In the genomic region with DNA sequence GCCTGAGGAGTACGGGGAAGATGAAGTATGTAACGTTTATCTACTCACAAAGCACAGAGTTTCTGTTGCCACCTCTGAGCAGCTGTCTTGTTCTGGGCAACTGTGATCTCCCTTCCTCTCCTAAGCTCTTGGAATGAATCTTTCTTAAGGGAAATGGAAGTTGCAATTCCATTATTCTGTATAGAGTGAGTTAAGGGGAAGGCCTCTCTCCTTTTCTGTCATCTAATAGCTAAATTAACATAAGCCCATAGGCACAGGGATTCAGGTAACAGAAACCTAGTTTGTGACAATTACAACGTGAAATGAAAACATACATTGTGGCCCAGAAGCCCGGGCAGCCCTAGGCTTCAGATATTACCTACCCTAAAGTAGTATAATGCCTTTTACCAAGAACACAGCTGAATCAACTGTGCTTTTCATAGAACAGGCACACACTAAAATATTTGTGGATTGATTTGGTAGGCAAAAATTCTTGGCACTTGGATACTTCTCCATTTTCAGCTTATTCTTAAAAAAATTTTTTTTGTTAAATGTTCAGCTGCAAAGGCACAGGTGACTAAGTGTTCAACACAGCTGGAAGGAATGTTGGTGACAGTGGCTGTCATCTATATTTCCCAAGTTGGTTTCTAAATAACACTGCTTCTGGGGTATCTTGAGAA, we compare ENCODE assay signal across 11 cellular contexts. TPM values are rescaled to one million over a fixed set of nuclear protein-coding genes. Genes with fewer than 3 reads are reported as not detected.
DNase-seq lines count a peak whose midpoint lies in the region; ATAC-seq and TF ChIP-seq lines count a peak whose summit lies in the region.
"Had no signal": no experiment of that assay in that cellular context is flagged by ENCODE, and none has a peak within 500 bp of the region (broad histone marks: within the 10 kb centered on the region; RNA-seq: fewer than 3 reads in every experiment).

No MANE protein-coding gene starts in this region.

- H3K27ac ChIP-seq in suprapubic skin = peak overlapping the region; percentile 61

- WGBS in suprapubic skin = 58% methylated on average over 4 of the region's 4 CpGs

- peaks cover 81% of the 10 kb centered on the region for H3K4me1 Mint-ChIP-seq in T-helper 2 cell treated with Interferon-gamma antibody and Interleukin-4, amounts not matched to agents 5 μg/mL and 100 μg/mL, for 36 hours (ENCODE audit: low read depth)
- H3K4me1 Mint-ChIP-seq in WTC11 = peaks cover 28% of the 10 kb centered on the region
- peaks cover 87 to 94% of the 10 kb centered on the region in 2 donors for H3K4me1 Mint-ChIP-seq in immature natural killer cell

- DNase-seq in T-helper 2 cell treated with Interferon-gamma antibody and Interleukin-4, amounts not matched to agents 5 μg/mL and 100 μg/mL, for 36 hours (ENCODE audit: low spot score) = no peak
- DNase-seq in T-helper 2 cell = no peak
- DNase-seq in WTC11 (ENCODE audit: low spot score) = no peak
- DNase-seq in immature natural killer cell = no peak
- DNase-seq in suprapubic skin (ENCODE audit: low spot score in 2 of 2) = no peak
- DNase-seq in NCI-H82 treated with DMSO at 0.1 percent for 48 hours (lab: John Stamatoyannopoulos, UW; ENCODE audit: unreplicated experiment) = no peak
- no peak for DNase-seq in OCI-M1 (lab: John Stamatoyannopoulos, UW)
- DNase-seq: 8988T, GF-D8, SHP77 treated with DMSO at 0.1 percent for 48 hours had no signal

- H3K27me3 ChIP-seq in suprapubic skin = no peaks in the 10 kb centered on the region

- H3K9me3 ChIP-seq in suprapubic skin = no peaks in the 10 kb centered on the region

- no peak for ATAC-seq in WTC11
- ATAC-seq in HG02642 (IDR thresholded peaks at IDR 0.05; ENCODE audit: poor library complexity, unreplicated experiment) = no peak

- H3K27ac Mint-ChIP-seq in T-helper 2 cell treated with Interferon-gamma antibody and Interleukin-4, amounts not matched to agents 5 μg/mL and 100 μg/mL, for 36 hours = peak overlapping the region; percentile 81
- 0 out of 2 replicates have a peak overlapping the region, but pooled peaks have one; percentile 55 for H3K27ac Mint-ChIP-seq in WTC11
- H3K27ac Mint-ChIP-seq in immature natural killer cell = peak overlapping the region; percentile 96 to 100 (median 99)

- CTCF ChIA-PET in WTC11 (lab: Charles Lee) = interaction anchor here (1.1 kb wide), 1 partner anchor 51 kb away, joined by 3 read pairs; a partner anchor contains a TSS

- no peaks in the 10 kb centered on the region for H3K36me3 ChIP-seq in suprapubic skin

- H3K4me3 ChIP-seq in suprapubic skin = no peak overlapping the region

- no peak for TF ChIP-seq EP300 in suprapubic skin (IDR thresholded peaks at IDR 0.05)

- H3K36me3 Mint-ChIP-seq in T-helper 2 cell treated with Interferon-gamma antibody and Interleukin-4, amounts not matched to agents 5 μg/mL and 100 μg/mL, for 36 hours (ENCODE audit: low read depth) = peaks cover 4% of the 10 kb centered on the region
- H3K36me3 Mint-ChIP-seq in WTC11 (no peaks in the 10 kb centered on the region), immature natural killer cell (peaks cover 0 to 5% (median 2%) of the 10 kb centered on the region in 3 donors)

- TF ChIP-seq CTCF in WTC11 (IDR thresholded peaks at IDR 0.05) = no peak
- TF ChIP-seq CTCF in suprapubic skin (IDR thresholded peaks at IDR 0.05) = no peak

- POLR2A ChIA-PET in WTC11 (lab: Charles Lee) = no interaction called here

- no peaks in the 10 kb centered on the region for H3K9me3 Mint-ChIP-seq in T-helper 2 cell treated with Interferon-gamma antibody and Interleukin-4, amounts not matched to agents 5 μg/mL and 100 μg/mL, for 36 hours
- H3K9me3 Mint-ChIP-seq in WTC11 (no peaks in the 10 kb centered on the region), immature natural killer cell (no peaks in the 10 kb centered on the region)

- TF ChIP-seq POLR2A in suprapubic skin (IDR thresholded peaks at IDR 0.05) = no peak

- no peaks in the 10 kb centered on the region for H3K27me3 Mint-ChIP-seq in T-helper 2 cell treated with Interferon-gamma antibody and Interleukin-4, amounts not matched to agents 5 μg/mL and 100 μg/mL, for 36 hours (ENCODE audit: low read depth)
- H3K27me3 Mint-ChIP-seq in WTC11 (ENCODE audit: low read depth) (no peaks in the 10 kb centered on the region), immature natural killer cell (ENCODE audit: low read depth in 3 of 3) (peaks cover 20 to 24% (median 21%) of the 10 kb centered on the region in 3 donors)

- H3K4me3 Mint-ChIP-seq in T-helper 2 cell treated with Interferon-gamma antibody and Interleukin-4, amounts not matched to agents 5 μg/mL and 100 μg/mL, for 36 hours = peak overlapping the region; percentile 97
- H3K4me3 Mint-ChIP-seq in WTC11 (no peak overlapping the region), immature natural killer cell (peak overlapping the region; percentile 96 to 100 (median 98))

- H3K4me1 ChIP-seq in suprapubic skin = peaks cover 75% of the 10 kb centered on the region

TF ChIP-seq in WTC11, 78 proteins besides CTCF, POLR2A, EP300 and RAD21:
- no peak for TF ChIP-seq ZNF317 (CRISPR knock-in tag; IDR thresholded peaks at IDR 0.05; ENCODE audit: borderline replicate concordance, low read depth)
- TF ChIP-seq JUN (CRISPR knock-in tag; IDR thresholded peaks at IDR 0.05) = no peak
- no peak for TF ChIP-seq NFE2L1 (CRISPR knock-in tag; IDR thresholded peaks at IDR 0.05)
- TF ChIP-seq FOXJ3 (CRISPR knock-in tag; IDR thresholded peaks at IDR 0.05; ENCODE audit: borderline replicate concordance) = no peak
- TF ChIP-seq ZNF232 (CRISPR knock-in tag; IDR thresholded peaks at IDR 0.05) = no peak
- TF ChIP-seq ETV6 (CRISPR knock-in tag; IDR thresholded peaks at IDR 0.05) = no peak
- TF ChIP-seq, protein P1, sequence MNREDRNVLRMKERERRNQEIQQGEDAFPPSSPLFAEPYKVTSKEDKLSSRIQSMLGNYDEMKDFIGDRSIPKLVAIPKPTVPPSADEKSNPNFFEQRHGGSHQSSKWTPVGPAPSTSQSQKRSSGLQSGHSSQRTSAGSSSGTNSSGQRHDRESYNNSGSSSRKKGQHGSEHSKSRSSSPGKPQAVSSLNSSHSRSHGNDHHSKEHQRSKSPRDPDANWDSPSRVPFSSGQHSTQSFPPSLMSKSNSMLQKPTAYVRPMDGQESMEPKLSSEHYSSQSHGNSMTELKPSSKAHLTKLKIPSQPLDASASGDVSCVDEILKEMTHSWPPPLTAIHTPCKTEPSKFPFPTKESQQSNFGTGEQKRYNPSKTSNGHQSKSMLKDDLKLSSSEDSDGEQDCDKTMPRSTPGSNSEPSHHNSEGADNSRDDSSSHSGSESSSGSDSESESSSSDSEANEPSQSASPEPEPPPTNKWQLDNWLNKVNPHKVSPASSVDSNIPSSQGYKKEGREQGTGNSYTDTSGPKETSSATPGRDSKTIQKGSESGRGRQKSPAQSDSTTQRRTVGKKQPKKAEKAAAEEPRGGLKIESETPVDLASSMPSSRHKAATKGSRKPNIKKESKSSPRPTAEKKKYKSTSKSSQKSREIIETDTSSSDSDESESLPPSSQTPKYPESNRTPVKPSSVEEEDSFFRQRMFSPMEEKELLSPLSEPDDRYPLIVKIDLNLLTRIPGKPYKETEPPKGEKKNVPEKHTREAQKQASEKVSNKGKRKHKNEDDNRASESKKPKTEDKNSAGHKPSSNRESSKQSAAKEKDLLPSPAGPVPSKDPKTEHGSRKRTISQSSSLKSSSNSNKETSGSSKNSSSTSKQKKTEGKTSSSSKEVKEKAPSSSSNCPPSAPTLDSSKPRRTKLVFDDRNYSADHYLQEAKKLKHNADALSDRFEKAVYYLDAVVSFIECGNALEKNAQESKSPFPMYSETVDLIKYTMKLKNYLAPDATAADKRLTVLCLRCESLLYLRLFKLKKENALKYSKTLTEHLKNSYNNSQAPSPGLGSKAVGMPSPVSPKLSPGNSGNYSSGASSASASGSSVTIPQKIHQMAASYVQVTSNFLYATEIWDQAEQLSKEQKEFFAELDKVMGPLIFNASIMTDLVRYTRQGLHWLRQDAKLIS (CRISPR knock-in tag; IDR thresholded peaks at IDR 0.05; ENCODE audit: borderline replicate concordance) = no peak
- TF ChIP-seq, protein P2, sequence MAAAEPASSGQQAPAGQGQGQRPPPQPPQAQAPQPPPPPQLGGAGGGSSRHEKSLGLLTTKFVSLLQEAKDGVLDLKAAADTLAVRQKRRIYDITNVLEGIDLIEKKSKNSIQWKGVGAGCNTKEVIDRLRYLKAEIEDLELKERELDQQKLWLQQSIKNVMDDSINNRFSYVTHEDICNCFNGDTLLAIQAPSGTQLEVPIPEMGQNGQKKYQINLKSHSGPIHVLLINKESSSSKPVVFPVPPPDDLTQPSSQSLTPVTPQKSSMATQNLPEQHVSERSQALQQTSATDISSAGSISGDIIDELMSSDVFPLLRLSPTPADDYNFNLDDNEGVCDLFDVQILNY (CRISPR knock-in tag; IDR thresholded peaks at IDR 0.05) = no peak
- no peak for TF ChIP-seq SMAD4 (CRISPR knock-in tag; IDR thresholded peaks at IDR 0.05)
- TF ChIP-seq GTF2I (CRISPR knock-in tag; conservative IDR thresholded peaks at IDR 0.05) = no peak
- no peak for TF ChIP-seq RORB (CRISPR knock-in tag; IDR thresholded peaks at IDR 0.05)
- TF ChIP-seq, protein P3, sequence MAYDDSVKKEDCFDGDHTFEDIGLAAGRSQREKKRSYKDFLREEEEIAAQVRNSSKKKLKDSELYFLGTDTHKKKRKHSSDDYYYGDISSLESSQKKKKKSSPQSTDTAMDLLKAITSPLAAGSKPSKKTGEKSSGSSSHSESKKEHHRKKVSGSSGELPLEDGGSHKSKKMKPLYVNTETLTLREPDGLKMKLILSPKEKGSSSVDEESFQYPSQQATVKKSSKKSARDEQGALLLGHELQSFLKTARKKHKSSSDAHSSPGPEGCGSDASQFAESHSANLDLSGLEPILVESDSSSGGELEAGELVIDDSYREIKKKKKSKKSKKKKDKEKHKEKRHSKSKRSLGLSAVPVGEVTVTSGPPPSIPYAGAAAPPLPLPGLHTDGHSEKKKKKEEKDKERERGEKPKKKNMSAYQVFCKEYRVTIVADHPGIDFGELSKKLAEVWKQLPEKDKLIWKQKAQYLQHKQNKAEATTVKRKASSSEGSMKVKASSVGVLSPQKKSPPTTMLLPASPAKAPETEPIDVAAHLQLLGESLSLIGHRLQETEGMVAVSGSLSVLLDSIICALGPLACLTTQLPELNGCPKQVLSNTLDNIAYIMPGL (CRISPR knock-in tag; IDR thresholded peaks at IDR 0.05) = no peak
- no peak for TF ChIP-seq HMGA2 (CRISPR knock-in tag; IDR thresholded peaks at IDR 0.05)
- no peak for TF ChIP-seq TCF7 (CRISPR knock-in tag; IDR thresholded peaks at IDR 0.05; ENCODE audit: low read depth)

RNA-seq across cellular contexts. Expression of a gene that starts 3.8 kb away (rescaled TPM):
- total RNA-seq in WTC11 (2021) = 27.0 to 32.9 TPM (median 32.7 TPM) in 3 replicates
- 100 to 1,000 TPM; 212 to 318 (median 231) TPM for polyA plus RNA-seq in immature natural killer cell
- 100 to 1,000 TPM; 243 to 594 (median 293) TPM for total RNA-seq in suprapubic skin

RNA-seq across cellular contexts. Expression of a gene that starts 51.0 kb away (rescaled TPM):
- total RNA-seq in WTC11 (2021) (19.0 to 26.7 TPM (median 23.3 TPM) in 3 replicates), suprapubic skin (10 to 100 TPM in 2 of 4 donors, 1 to 10 TPM in 2; 6.5 to 14.0 (median 10.3) TPM)
- polyA plus RNA-seq in immature natural killer cell = 10 to 100 TPM; 17.0 to 26.8 (median 18.3) TPM

RNA-seq across cellular contexts. Expression of a gene that starts 51.5 kb away (rescaled TPM):
- total RNA-seq in WTC11 (2021) (21.6 to 24.7 TPM (median 23.6 TPM) in 3 replicates), suprapubic skin (10 to 100 TPM; 33.8 to 80.8 (median 40.8) TPM)
- 10 to 100 TPM; 52.6 to 68.8 (median 52.8) TPM for polyA plus RNA-seq in immature natural killer cell
